ENCODE assay signal across 34 cellular contexts in the genomic region with DNA sequence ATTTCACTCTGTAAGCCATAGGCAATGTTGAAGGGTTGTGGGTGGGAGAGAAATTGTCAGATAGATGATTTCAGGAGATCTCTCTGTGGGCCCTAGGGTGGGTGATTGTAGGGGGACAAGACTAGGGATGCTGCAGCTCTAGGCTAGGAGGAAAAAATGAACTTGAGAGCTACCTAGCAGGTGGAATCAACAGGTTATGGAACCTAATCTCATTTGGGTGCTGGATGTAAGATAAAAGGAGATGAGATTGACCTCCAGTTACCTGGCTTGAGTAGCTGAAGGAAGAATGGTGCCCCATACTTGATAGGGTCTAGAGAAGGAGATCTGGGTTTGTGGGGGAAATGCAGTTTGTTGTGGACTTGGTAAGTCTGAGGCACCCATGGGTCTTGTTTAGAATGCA.
"Had no signal": no experiment of that assay in that cellular context is flagged by ENCODE, and none has a peak within 500 bp of the region (broad histone marks: within the 10 kb centered on the region; RNA-seq: fewer than 3 reads in every experiment).

No MANE protein-coding gene starts in this region.

- H3K4me3 ChIP-seq: adrenal gland, body of pancreas, breast epithelium had no signal

- H3K4me1 Mint-ChIP-seq: activated CD4-positive, alpha-beta T cell treated with anti-CD3 and anti-CD28 coated beads, Interleukin-2, amount 10 ng/mL, durations not matched to agents 24 days and 14 days; activated naive CD8-positive, alpha-beta T cell treated with anti-CD3 and anti-CD28 coated beads for 36 hours had no signal

- H3K9me3 ChIP-seq: adrenal gland, body of pancreas, breast epithelium had no signal

- H3K4me3 Mint-ChIP-seq: activated B cell treated with CpG ODN at 0.5 μM for 24 hours; activated CD4-positive, alpha-beta memory T cell treated with anti-CD3 and anti-CD28 coated beads for 36 hours; activated CD4-positive, alpha-beta T cell treated with anti-CD3 and anti-CD28 coated beads, Interleukin-2, amount 10 ng/mL, durations not matched to agents 24 days and 14 days; activated CD8-positive, alpha-beta T cell treated with anti-CD3 and anti-CD28 coated beads for 36 hours; activated naive CD4-positive, alpha-beta T cell treated with anti-CD3 and anti-CD28 coated beads for 36 hours; activated naive CD8-positive, alpha-beta T cell treated with anti-CD3 and anti-CD28 coated beads for 36 hours; activated T-cell treated with anti-CD3 and anti-CD28 coated beads, Interleukin-2, amount 50 U/mL, for 24 hours; T-helper 1 cell treated with Interleukin-12 subunit alpha and Interleukin-12 subunit beta and Interleukin-4 antibody, amounts not matched to agents 30 μg/mL and 1 μg/mL, for 36 hours; T-helper 2 cell treated with Interferon-gamma antibody and Interleukin-4, amounts not matched to agents 5 μg/mL and 100 μg/mL, for 36 hours had no signal

- ATAC-seq: activated CD8-positive, alpha-beta T cell treated with anti-CD3 and anti-CD28 coated beads for 36 hours; activated naive CD4-positive, alpha-beta T cell treated with anti-CD3 and anti-CD28 coated beads, Interleukin-2, amount 50 U/mL, for 72 hours; body of pancreas had no signal

- DNase-seq: activated B cell treated with CpG ODN at 0.5 μM for 24 hours; activated CD4-positive, alpha-beta memory T cell treated with anti-CD3 and anti-CD28 coated beads for 36 hours; activated CD4-positive, alpha-beta T cell treated with anti-CD3 and anti-CD28 coated beads for 4 hours; activated CD4-positive, alpha-beta T cell treated with anti-CD3 and anti-CD28 coated beads, Interleukin-2, amount 10 ng/mL, durations not matched to agents 24 days and 14 days; activated CD4-positive, alpha-beta T cell treated with anti-CD3 and anti-CD28 coated beads, Interleukin-2, amount 50 U/mL, for 1 hour; activated CD4-positive, alpha-beta T cell treated with anti-CD3 and anti-CD28 coated beads, Interleukin-2, amount 50 U/mL, for 4 hours; activated CD4-positive, CD25-positive, alpha-beta regulatory T cell treated with anti-CD3 and anti-CD28 coated beads, Interleukin-2, amount 50 U/mL, for 72 hours; activated CD8-positive, alpha-beta memory T cell treated with anti-CD3 and anti-CD28 coated beads, Interleukin-2, amount 50 U/mL, for 48 hours; activated CD8-positive, alpha-beta T cell treated with anti-CD3 and anti-CD28 coated beads for 36 hours; activated effector memory CD4-positive, alpha-beta T cell treated with Interleukin-2 at 50 U/mL for 16 hours; activated gamma-delta T cell; activated naive CD4-positive, alpha-beta T cell; activated naive CD4-positive, alpha-beta T cell treated with anti-CD3 and anti-CD28 coated beads for 36 hours; activated naive CD4-positive, alpha-beta T cell treated with anti-CD3 and anti-CD28 coated beads, Interleukin-2, amount 50 U/mL, for 16 hours; activated naive CD8-positive, alpha-beta T cell treated with anti-CD3 and anti-CD28 coated beads for 36 hours; activated T-cell treated with anti-CD3 and anti-CD28 coated beads, Interleukin-2, amount 50 U/mL, for 24 hours; activated T-cell treated with anti-CD3 and anti-CD28 coated beads, Interleukin-2, amount 50 U/mL, for 48 hours; adrenal gland; amniotic stem cell; aorta; body of pancreas; brain microvascular endothelial cell; central memory CD4-positive, alpha-beta T cell; T-helper 1 cell; T-helper 2 cell; T-helper 9 cell had no signal

- H3K9me3 Mint-ChIP-seq: activated CD4-positive, alpha-beta T cell treated with anti-CD3 and anti-CD28 coated beads, Interleukin-2, amount 10 ng/mL, durations not matched to agents 24 days and 14 days; activated CD8-positive, alpha-beta T cell treated with anti-CD3 and anti-CD28 coated beads for 36 hours; activated naive CD4-positive, alpha-beta T cell treated with anti-CD3 and anti-CD28 coated beads for 36 hours; activated naive CD4-positive, alpha-beta T cell treated with anti-CD3 and anti-CD28 coated beads, Interleukin-2, amount 50 U/mL, for 72 hours; activated T-cell treated with anti-CD3 and anti-CD28 coated beads, Interleukin-2, amount 50 U/mL, for 24 hours; activated T-helper 2 cell treated with anti-CD3 and anti-CD28 coated beads, Interferon-gamma antibody, Interleukin-2, Interleukin-4, amounts not matched to agents 10 μg/mL and 5 μg/mL and 100 μg/mL, durations not matched to agents 14 hours and 24 hours and 36 hours; T-helper 1 cell treated with Interleukin-12 subunit alpha and Interleukin-12 subunit beta and Interleukin-4 antibody, amounts not matched to agents 30 μg/mL and 1 μg/mL, for 36 hours; T-helper 2 cell treated with Interferon-gamma antibody and Interleukin-4, amounts not matched to agents 5 μg/mL and 100 μg/mL, for 36 hours had no signal

- FAIRE-seq: astrocyte, TTC549 had no signal

- H3K27me3 ChIP-seq: adrenal gland, body of pancreas, brain microvascular endothelial cell, breast epithelium had no signal

- H3K27ac Mint-ChIP-seq: activated B cell treated with CpG ODN at 0.5 μM for 24 hours; activated CD4-positive, alpha-beta memory T cell treated with anti-CD3 and anti-CD28 coated beads for 36 hours; activated CD4-positive, alpha-beta T cell treated with anti-CD3 and anti-CD28 coated beads, Interleukin-2, amount 10 ng/mL, durations not matched to agents 24 days and 14 days; activated CD8-positive, alpha-beta T cell treated with anti-CD3 and anti-CD28 coated beads for 36 hours; activated naive CD4-positive, alpha-beta T cell treated with anti-CD3 and anti-CD28 coated beads for 36 hours; activated naive CD4-positive, alpha-beta T cell treated with anti-CD3 and anti-CD28 coated beads, Interleukin-2, amount 50 U/mL, for 72 hours; activated naive CD8-positive, alpha-beta T cell treated with anti-CD3 and anti-CD28 coated beads for 36 hours; activated T-cell treated with anti-CD3 and anti-CD28 coated beads, Interleukin-2, amount 50 U/mL, for 24 hours; activated T-helper 2 cell treated with anti-CD3 and anti-CD28 coated beads, Interferon-gamma antibody, Interleukin-2, Interleukin-4, amounts not matched to agents 10 μg/mL and 5 μg/mL and 100 μg/mL, durations not matched to agents 14 hours and 24 hours and 36 hours; T-helper 1 cell treated with Interleukin-12 subunit alpha and Interleukin-12 subunit beta and Interleukin-4 antibody, amounts not matched to agents 30 μg/mL and 1 μg/mL, for 36 hours; T-helper 2 cell treated with Interferon-gamma antibody and Interleukin-4, amounts not matched to agents 5 μg/mL and 100 μg/mL, for 36 hours had no signal

- H3K36me3 ChIP-seq: adrenal gland, brain microvascular endothelial cell, breast epithelium had no signal

- H3K27me3 Mint-ChIP-seq: activated B cell treated with CpG ODN at 0.5 μM for 24 hours had no signal

- H3K27ac ChIP-seq: adrenal gland, body of pancreas, brain microvascular endothelial cell, breast epithelium, VCaP had no signal

- H3K4me1 ChIP-seq: adrenal gland, body of pancreas, breast epithelium had no signal

- H3K36me3 Mint-ChIP-seq: activated CD4-positive, alpha-beta memory T cell treated with anti-CD3 and anti-CD28 coated beads for 36 hours; activated naive CD4-positive, alpha-beta T cell treated with anti-CD3 and anti-CD28 coated beads, Interleukin-2, amount 50 U/mL, for 72 hours; activated naive CD8-positive, alpha-beta T cell treated with anti-CD3 and anti-CD28 coated beads for 36 hours had no signal
